Comparison of ENCODE assay signal across 11 cellular contexts in the genomic region with DNA sequence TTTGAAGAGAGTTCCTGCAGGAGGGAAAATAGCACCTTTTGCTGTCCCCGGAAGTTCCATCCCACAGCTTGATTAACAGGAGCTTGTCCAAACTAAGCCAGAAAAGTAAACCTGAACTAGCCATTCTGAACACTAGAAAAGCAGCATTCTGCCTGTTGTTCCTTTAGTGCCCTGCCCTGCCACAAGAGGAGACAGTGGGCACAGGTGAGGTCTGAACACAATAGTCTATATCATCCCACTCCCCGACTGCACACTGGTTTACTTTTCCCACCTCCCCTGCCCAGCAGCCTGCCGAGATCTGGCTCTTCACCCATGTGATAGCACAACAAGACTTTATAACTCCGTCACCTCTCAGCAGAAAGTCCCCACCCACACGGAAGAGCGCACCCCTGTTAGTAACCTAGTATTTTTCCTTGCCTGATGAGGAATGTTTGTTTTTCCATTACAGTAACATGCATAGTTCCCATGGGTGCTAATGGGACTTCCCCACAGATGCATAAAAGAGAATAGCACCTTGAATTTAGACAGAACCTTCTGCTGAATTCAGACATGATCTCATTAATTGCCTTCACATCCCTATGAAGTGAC. TPM values are rescaled to one million over a fixed set of nuclear protein-coding genes. Genes with fewer than 3 reads are reported as not detected.
A peak's percentile ranks its signal among the peaks of the same experiment; 100 is the strongest.
DNase-seq lines count a peak whose midpoint lies in the region; ATAC-seq and TF ChIP-seq lines count a peak whose summit lies in the region.
"Had no signal": no experiment of that assay in that cellular context is flagged by ENCODE, and none has a peak within 500 bp of the region (broad histone marks: within the 10 kb centered on the region; RNA-seq: fewer than 3 reads in every experiment).

No MANE protein-coding gene starts in this region.

- H3K27me3 ChIP-seq in right atrium auricular region = no peaks in the 10 kb centered on the region

- DNase-seq in NCI-H146 (lab: John Stamatoyannopoulos, UW) = peak; percentile 41
- DNase-seq in kidney tubule cell (ENCODE audit: low spot score) = peak; percentile 75
- no peak for DNase-seq in ecto neural progenitor cell (ENCODE audit: low spot score)
- no peak for DNase-seq in stimulated activated CD4-positive, alpha-beta T cell treated with anti-CD3 and anti-CD28 coated beads, Interleukin-12 subunit alpha, Interleukin-12 subunit beta, amount 100 ng/mL, for 4 hours
- DNase-seq in right atrium auricular region (ENCODE audit: low spot score) = no peak
- DNase-seq: activated naive CD8-positive, alpha-beta T cell treated with anti-CD3 and anti-CD28 coated beads, Interleukin-2, amount 10 ng/mL, durations not matched to agents 7 days and 5 days; H9; lower lobe of right lung had no signal

- no peak overlapping the region for H3K4me3 ChIP-seq in right atrium auricular region
- H3K4me3 ChIP-seq: lower lobe of right lung had no signal

- H3K4me1 ChIP-seq in right atrium auricular region = no peaks in the 10 kb centered on the region
- H3K4me1 ChIP-seq: lower lobe of right lung had no signal

- no peak for TF ChIP-seq CTCF in right atrium auricular region (IDR thresholded peaks at IDR 0.05)

- no peak overlapping the region for H3K27ac ChIP-seq in right atrium auricular region
- H3K27ac ChIP-seq: lower lobe of right lung had no signal

- ATAC-seq in GM18517 (IDR thresholded peaks at IDR 0.05; ENCODE audit: unreplicated experiment) = peak; percentile 88
- ATAC-seq in GM21717 (IDR thresholded peaks at IDR 0.05; ENCODE audit: unreplicated experiment) = peak; percentile 59

- no peaks in the 10 kb centered on the region for H3K36me3 ChIP-seq in right atrium auricular region
- H3K36me3 ChIP-seq: lower lobe of right lung had no signal

- no peaks in the 10 kb centered on the region for H3K9me3 ChIP-seq in right atrium auricular region
- H3K9me3 ChIP-seq: lower lobe of right lung had no signal

RNA-seq across cellular contexts. Expression of a gene that starts 59.7 kb away (rescaled TPM):
- total RNA-seq in right atrium auricular region = under 1 TPM in 1 of 2 donors, not detected in 1; 0.12 TPM
- total RNA-seq: activated naive CD8-positive, alpha-beta T cell treated with anti-CD3 and anti-CD28 coated beads, Interleukin-2, amount 10 ng/mL, durations not matched to agents 7 days and 5 days; dermis microvascular lymphatic vessel endothelial cell had no signal

Comparison
In these comparisons a context has a peak if more than half of its experiments do, and no peak if none do; other contexts are left out.
1. DNase-seq: peak in NCI-H146 (single experiment) and kidney tubule cell (single experiment); none in ecto neural progenitor cell (single experiment), stimulated activated CD4-positive, alpha-beta T cell treated with anti-CD3 and anti-CD28 coated beads, Interleukin-12 subunit alpha, Interleukin-12 subunit beta, amount 100 ng/mL, for 4 hours (single experiment) and right atrium auricular region (single experiment).